1 cellular context compared by ENCODE assay signal in genomic region chr12:109900752-109901580, GRCh38.
TF ChIP-seq lines count a peak whose summit lies in the region.

No MANE protein-coding gene starts in this region.

TF ChIP-seq in GM12878, 131 proteins besides CTCF, POLR2A, EP300 and RAD21 (continued from another document):
- TF ChIP-seq ZBTB40 (IDR thresholded peaks at IDR 0.05; ENCODE audit: borderline replicate concordance) = no peak
- no peak for TF ChIP-seq ELK1 (IDR thresholded peaks at IDR 0.05; ENCODE audit: low read depth, low read length)
- no peak for TF ChIP-seq ZBTB11 (CRISPR knock-in tag; IDR thresholded peaks at IDR 0.05)
